8 cellular contexts compared by ENCODE assay signal in the genomic region with DNA sequence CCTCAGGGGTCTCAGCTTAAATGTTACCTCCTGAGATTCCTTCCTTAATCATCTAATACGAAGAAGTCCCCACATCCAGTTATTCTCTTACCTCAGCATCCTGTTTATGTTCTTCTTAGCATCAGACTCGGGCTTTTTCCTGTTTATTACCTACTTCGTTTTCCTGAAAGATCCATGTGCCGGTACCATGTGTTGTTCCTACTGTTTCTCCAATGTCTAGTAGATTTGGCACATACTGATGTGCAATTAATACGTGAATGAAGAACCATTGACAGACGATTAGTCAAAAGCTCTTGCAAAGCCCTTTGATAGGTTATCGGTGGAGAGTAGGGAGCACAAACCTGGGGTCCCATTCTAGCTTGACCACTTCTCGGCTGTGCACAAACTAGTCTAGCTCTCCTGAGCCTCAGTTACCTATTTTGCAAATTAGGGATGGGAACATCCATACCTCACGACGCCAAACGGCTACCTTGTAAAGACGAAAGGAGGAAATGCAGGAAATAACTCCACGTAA. TPM values are rescaled to one million over a fixed set of nuclear protein-coding genes. Genes with fewer than 3 reads are reported as not detected.
DNase-seq lines count a peak whose midpoint lies in the region; ATAC-seq, FAIRE-seq and TF ChIP-seq lines count a peak whose summit lies in the region.

No MANE protein-coding gene starts in this region.

- TF ChIP-seq CTCF in adrenal gland (IDR thresholded peaks at IDR 0.05) (no peak), HepG2 (CRISPR knock-in tag; IDR thresholded peaks at IDR 0.05) (no peak)

- H3K9ac ChIP-seq in HUES64 (ENCODE audit: low read depth, low read length) (peak overlapping the region; percentile 99), HepG2 (ENCODE audit: insufficient read depth, low read depth, low read length) (peak overlapping the region; percentile 97)

- H3K79me2 ChIP-seq in HepG2 (ENCODE audit: insufficient read depth, low read length), result peaks cover 52% of the 10 kb centered on the region

- H3K36me3 ChIP-seq in HUES64 (ENCODE audit: insufficient read depth, low read length) (peaks cover 29% of the 10 kb centered on the region), adrenal gland (replicated peaks in 1 of 2) (peaks cover 0 to 10% of the 10 kb centered on the region in 2 donors), HepG2 (replicated peaks in 1 of 2; ENCODE audit: control insufficient read depth in 1 of 2, insufficient read depth in 2 of 2, low read length in 2 of 2) (peaks cover 2 to 11% of the 10 kb centered on the region in 2 experiments; a peak in 3 of 5 replicates), thymus (ENCODE audit: control insufficient read depth, insufficient read depth) (peaks cover 3% of the 10 kb centered on the region)

- no peaks in the 10 kb centered on the region for H4K20me1 ChIP-seq in HepG2 (ENCODE audit: insufficient read depth, low read length)

- H3K36me3 Mint-ChIP-seq in activated T-cell treated with anti-CD3 and anti-CD28 coated beads, Interleukin-2, amount 50 U/mL, for 4 hours (ENCODE audit: insufficient read depth), result peaks cover 21% of the 10 kb centered on the region

- in situ Hi-C loops in HepG2 (cut with HindIII; ENCODE audit: extremely low pct_ligation_motif_present, low pct_unique_long_range_greater_than_20kb), result no loop called here

- BruUV-seq in HepG2 (replicated peaks; lab: Mats Ljungman, UMichigan), result TSS peak; percentile 93

- H3K4me1 Mint-ChIP-seq in activated T-cell treated with anti-CD3 and anti-CD28 coated beads, Interleukin-2, amount 50 U/mL, for 4 hours (ENCODE audit: low read depth), result peaks cover 51% of the 10 kb centered on the region

- peak overlapping the region; percentile 95 for H3K4me3 Mint-ChIP-seq in activated T-cell treated with anti-CD3 and anti-CD28 coated beads, Interleukin-2, amount 50 U/mL, for 4 hours

- peak overlapping the region; percentile 98 for H2AFZ ChIP-seq in HepG2 (ENCODE audit: low read length)

- FAIRE-seq in HepG2 (lab: Jason Lieb, UNC), result no peak

- intact Hi-C loops in adrenal gland (cut with DNase I) (no loop called here), HepG2 (cut with micrococcal nuclease; ENCODE audit: unreplicated experiment) (loop anchor here (10.0 kb wide), 1 partner anchor 174 kb away; the partner anchor contains the start of genes ERP29 and TMEM116)

- POLR2A ChIA-PET in HepG2 (lab: Yijun Ruan, JAX), result interaction anchor here (0.7 to 2.2 kb wide), 3 partner anchors 28 to 171 kb away, joined by 3 to 8 read pairs (median 6); partner anchors contain the start of gene TMEM116

- no peaks in the 10 kb centered on the region for H3K27me3 ChIP-seq in HUES64 (ENCODE audit: insufficient read depth, low read length)
- no peaks in the 10 kb centered on the region for H3K27me3 ChIP-seq in adrenal gland
- no peaks in the 10 kb centered on the region; a peak in 1 of 5 replicates for H3K27me3 ChIP-seq in HepG2 (ENCODE audit: control insufficient read depth in 1 of 2, insufficient read depth in 2 of 2, low read length in 2 of 2)
- H3K27me3 ChIP-seq in thymus (ENCODE audit: control insufficient read depth, insufficient read depth), result no peaks in the 10 kb centered on the region

- WGBS in HUES64, result 1% methylated on average over 13 of the region's 13 CpGs
- WGBS in adrenal gland, 4 donors, result 0% methylated on average over 13 of the region's 13 CpGs
- WGBS in HepG2 (ENCODE audit: low lambda C conversion rate), result under 1% methylated on average over 13 of the region's 13 CpGs
- WGBS in thymus, result under 1% methylated on average over 13 of the region's 13 CpGs

- H3K27me3 Mint-ChIP-seq in activated T-cell treated with anti-CD3 and anti-CD28 coated beads, Interleukin-2, amount 50 U/mL, for 4 hours (ENCODE audit: low read depth), result no peaks in the 10 kb centered on the region

- CTCF ChIA-PET in HepG2 (lab: Yijun Ruan, JAX; ENCODE audit: low intra/inter-chr PET ratio, low total read pairs), result no interaction called here

- H3K4me1 ChIP-seq in HUES64 (ENCODE audit: insufficient read depth, low read length) (peaks cover 7% of the 10 kb centered on the region; the same call in 1 of the 2 replicates), adrenal gland (replicated peaks in 1 of 2) (peaks cover 25 to 37% of the 10 kb centered on the region in 2 donors), HepG2 (ENCODE audit: insufficient read depth, low read length) (peaks cover 41% of the 10 kb centered on the region), thymus (ENCODE audit: control insufficient read depth, insufficient read depth, low read length) (peaks cover 9% of the 10 kb centered on the region)

- ATAC-seq in activated T-cell treated with anti-CD3 and anti-CD28 coated beads, Interleukin-2, amount 50 U/mL, for 4 hours, result peak in 1 of 2 donors; percentile 1
- peak; percentile 3; the same call in 1 of the 3 replicates for ATAC-seq in HepG2

- DNase-seq in activated T-cell treated with anti-CD3 and anti-CD28 coated beads, Interleukin-2, amount 50 U/mL, for 4 hours, result no peak
- DNase-seq in activated T-cell treated with anti-CD3 and anti-CD28 coated beads, Interleukin-2, amount 50 U/mL, for 48 hours, result no peak
- DNase-seq in adrenal gland (no peak), HepG2 (ENCODE audit: low spot score) (no peak), NCI-H524 treated with DMSO at 0.1 percent for 48 hours (lab: John Stamatoyannopoulos, UW) (no peak), NCI-H2171 (lab: John Stamatoyannopoulos, UW) (no peak)

- TF ChIP-seq POLR2A in adrenal gland (IDR thresholded peaks at IDR 0.05), result no peak
- TF ChIP-seq POLR2A in HepG2 (IDR thresholded peaks at IDR 0.05; ENCODE audit: insufficient read depth in 1 of 2, low read depth in 2 of 2, low read length in 2 of 2), result no peak

- no peak for TF ChIP-seq RAD21 in HepG2 (CRISPR knock-in tag; IDR thresholded peaks at IDR 0.05)

- H3K4me3 ChIP-seq in HUES64 (ENCODE audit: low read length) (peak overlapping the region; percentile 100), adrenal gland (peak overlapping the region; percentile 62 to 94 (median 72)), HepG2 (replicated peaks in 1 of 3; ENCODE audit: insufficient read depth in 1 of 3, low read depth in 2 of 3, low read length in 3 of 3) (peak overlapping the region; percentile 77 to 97 (median 87)), thymus (ENCODE audit: low read length) (peak overlapping the region; percentile 79)

- no peaks in the 10 kb centered on the region for H3K9me3 ChIP-seq in HUES64 (ENCODE audit: insufficient read depth, low read depth, low read length)
- H3K9me3 ChIP-seq in adrenal gland (replicated peaks in 1 of 3), result no peaks in the 10 kb centered on the region
- H3K9me3 ChIP-seq in HepG2 (ENCODE audit: low read length), result no peaks in the 10 kb centered on the region
- H3K9me3 ChIP-seq in thymus (ENCODE audit: control insufficient read depth), result no peaks in the 10 kb centered on the region

- H3K9me3 Mint-ChIP-seq in activated T-cell treated with anti-CD3 and anti-CD28 coated beads, Interleukin-2, amount 50 U/mL, for 4 hours, result no peaks in the 10 kb centered on the region

- TF ChIP-seq EP300 in HepG2 (IDR thresholded peaks at IDR 0.05; ENCODE audit: low read depth in 2 of 2, low read length in 2 of 2), result no peak
- TF ChIP-seq EP300 in HepG2 (CRISPR knock-in tag; IDR thresholded peaks at IDR 0.05; ENCODE audit: borderline replicate concordance), result no peak

- H3K27ac ChIP-seq in HUES64 (ENCODE audit: low read depth, low read length), result peak overlapping the region; percentile 93
- H3K27ac ChIP-seq in adrenal gland, result peak overlapping the region; percentile 86 to 99 (median 90)
- H3K27ac ChIP-seq in HepG2 (ENCODE audit: extremely low read length, insufficient read depth, low read length), result peak overlapping the region; percentile 87
- H3K27ac ChIP-seq in thymus (ENCODE audit: low read depth), result peak overlapping the region; percentile 68

- peak overlapping the region; percentile 83 for H3K4me2 ChIP-seq in HepG2 (ENCODE audit: low read depth, low read length)

TF ChIP-seq in HepG2, 621 proteins besides CTCF, POLR2A, EP300 and RAD21 (continues in another document):
- TF ChIP-seq JARID2 (CRISPR knock-in tag; IDR thresholded peaks at IDR 0.05; ENCODE audit: insufficient replicate concordance), result no peak
- no peak for TF ChIP-seq WIZ (CRISPR knock-in tag; IDR thresholded peaks at IDR 0.05)
- peak; percentile 49; the same call in 1 of the 2 replicates for TF ChIP-seq ZNF780A (CRISPR knock-in tag; IDR thresholded peaks at IDR 0.05)
- 0 out of 2 replicates have a peak, but pooled peaks have one; percentile 28 for TF ChIP-seq ZNF589 (CRISPR knock-in tag; conservative IDR thresholded peaks at IDR 0.05)
- no peak for TF ChIP-seq ZNF552 (CRISPR knock-in tag; IDR thresholded peaks at IDR 0.05; ENCODE audit: borderline replicate concordance)
- no peak for TF ChIP-seq ZNF782 (CRISPR knock-in tag; IDR thresholded peaks at IDR 0.05; ENCODE audit: borderline replicate concordance)

RNA-seq across cellular contexts. Expression of gene MAPKAPK5, which starts 0.7 kb away (rescaled TPM):
- total RNA-seq in activated T-cell treated with anti-CD3 and anti-CD28 coated beads, Interleukin-2, amount 50 U/mL, for 4 hours, result 100 to 1,000 TPM in 1 of 3 donors, 10 to 100 TPM in 2; 98.7 to 109 (median 98.9) TPM
- 44.9 TPM for polyA plus RNA-seq in HUES64 (2013, experiment 1 of 2)
- polyA plus RNA-seq in HUES64 (2013, experiment 2 of 2), result 51.9 TPM
- total RNA-seq in adrenal gland, result 10 to 100 TPM; 33.9 to 62.1 (median 47.2) TPM
- polyA plus RNA-seq in adrenal gland, result 10 to 100 TPM; 13.8 to 46.2 (median 14.0) TPM
- 47.5 and 58.2 TPM in 2 replicates for total RNA-seq in HepG2 (2016; rRNA removed; fragmentation: Illumina TruSeq; extraction: Trizol)
- total RNA-seq in HepG2 (2016; cell fraction: cytosol; rRNA removed; fragmentation: Illumina TruSeq; extraction: Trizol; ENCODE audit: low read depth), result 39.2 and 39.5 TPM in 2 replicates
- 47.8 and 57.4 TPM in 2 replicates for total RNA-seq in HepG2 (2016; cell fraction: insoluble cytoplasmic fraction; rRNA removed; fragmentation: Illumina TruSeq; extraction: Trizol)
- 77.5 and 77.8 TPM in 2 replicates for total RNA-seq in HepG2 (2016; cell fraction: membrane; rRNA removed; fragmentation: Illumina TruSeq; extraction: Trizol)
- 54.2 and 63.6 TPM in 2 replicates for total RNA-seq in HepG2 (2016; cell fraction: nucleus; rRNA removed; fragmentation: Illumina TruSeq; extraction: Trizol)
- 36.7 and 43.2 TPM in 2 replicates for polyA plus RNA-seq in HepG2 (2011; rRNA removed)
- polyA plus RNA-seq in HepG2 (2011; cell fraction: cytosol; rRNA removed), result 32.6 TPM in 2 replicates
- polyA plus RNA-seq in HepG2 (2011; cell fraction: nucleus; rRNA removed), result 51.8 and 52.3 TPM in 2 replicates
- polyA plus RNA-seq in HepG2 (2012), result 27.7 and 31.8 TPM in 2 replicates
- polyA plus RNA-seq in HepG2 (2016; cell fraction: cytosol; fragmentation: Illumina TruSeq; extraction: Trizol; ENCODE audit: low read depth), result 34.7 and 39.7 TPM in 2 replicates
- polyA plus RNA-seq in HepG2 (2016; cell fraction: insoluble cytoplasmic fraction; fragmentation: Illumina TruSeq; extraction: Trizol; ENCODE audit: low read depth), result 46.1 and 53.0 TPM in 2 replicates
- polyA plus RNA-seq in HepG2 (2016; cell fraction: membrane; fragmentation: Illumina TruSeq; extraction: Trizol; ENCODE audit: low read depth), result 54.7 and 59.5 TPM in 2 replicates
- 84.3 and 88.6 TPM in 2 replicates for polyA plus RNA-seq in HepG2 (2016; cell fraction: nucleus; fragmentation: Illumina TruSeq; extraction: Trizol; ENCODE audit: insufficient read depth, low read depth)
- 27.6 and 41.1 TPM in 2 replicates for polyA minus RNA-seq in HepG2 (2011; rRNA and poly(A)+ RNA removed; ENCODE audit: low replicate concordance)
- 11.3 and 19.1 TPM in 2 replicates for polyA minus RNA-seq in HepG2 (2011; cell fraction: cytosol; rRNA and poly(A)+ RNA removed)
- 51.0 and 69.4 TPM in 2 replicates for polyA minus RNA-seq in HepG2 (2011; cell fraction: nucleus; rRNA and poly(A)+ RNA removed)
- 18.3 TPM for polyA plus RNA-seq in thymus
